In the genomic region with DNA sequence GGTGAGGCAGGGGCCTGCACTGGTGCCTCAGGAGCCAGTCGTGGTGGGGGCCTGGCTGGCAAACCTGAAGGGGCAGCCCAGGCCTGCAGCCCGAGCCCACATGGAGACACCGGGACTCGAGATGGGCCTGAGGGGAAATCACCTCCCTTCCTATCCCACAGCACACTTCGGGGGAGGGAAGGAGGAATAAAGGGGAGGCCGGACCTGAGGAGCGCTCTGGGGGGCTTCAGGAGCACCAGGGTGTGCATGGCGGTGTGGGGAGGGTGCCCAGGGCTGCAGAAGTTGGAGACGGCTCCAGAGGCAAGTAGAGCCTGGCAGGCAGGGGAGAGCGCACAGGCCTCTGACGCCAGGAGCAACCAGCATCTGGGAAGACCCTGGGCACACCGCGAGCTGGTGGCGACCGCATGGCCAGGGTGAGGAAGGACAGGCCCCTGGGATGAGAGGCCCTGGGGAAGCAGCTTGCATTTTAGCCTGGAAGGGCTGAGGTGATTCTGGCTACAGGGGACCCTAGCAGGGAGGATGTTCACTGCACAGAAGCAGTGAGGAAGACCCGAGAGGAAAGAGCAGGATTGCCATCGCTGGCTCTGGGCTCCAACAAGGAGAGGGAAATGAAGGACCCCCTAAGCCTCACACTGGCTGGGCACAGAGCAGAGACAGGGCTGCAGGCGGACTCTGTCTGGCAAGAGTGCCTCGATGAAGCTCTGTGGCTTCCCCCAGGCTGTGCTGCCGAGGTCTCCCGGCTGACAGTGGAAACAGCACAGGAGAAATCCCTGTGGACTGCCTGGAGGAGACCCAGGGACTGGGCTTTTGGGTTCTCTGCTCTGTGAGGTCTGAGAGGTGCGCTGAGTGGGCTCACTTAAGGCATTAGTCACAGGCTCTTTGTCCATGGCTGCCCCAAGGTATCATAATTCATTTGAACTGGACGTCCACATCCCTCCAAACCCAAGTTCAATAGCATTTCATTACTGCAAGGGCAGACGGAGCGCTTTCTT, we compare ENCODE assay signal across 18 cellular contexts.
A peak's percentile ranks its signal among the peaks of the same experiment; 100 is the strongest.
DNase-seq lines count a peak whose midpoint lies in the region; ATAC-seq and TF ChIP-seq lines count a peak whose summit lies in the region.
"Had no signal": no experiment of that assay in that cellular context is flagged by ENCODE, and none has a peak within 500 bp of the region (broad histone marks: within the 10 kb centered on the region; RNA-seq: fewer than 3 reads in every experiment).

No MANE protein-coding gene starts in this region.

- DNase-seq in RWPE2 (ENCODE audit: low spot score) (peak; percentile 35), islet precursor cell (peak; percentile 47), progenitor cell of endocrine pancreas (ENCODE audit: low spot score, unreplicated experiment) (peak; percentile 5), tibial nerve (ENCODE audit: low spot score in 2 of 2) (no peak), cerebellar cortex (ENCODE audit: low spot score) (no peak)
- DNase-seq: activated B cell treated with CpG ODN at 0.5 μM for 24 hours; activated CD4-positive, alpha-beta T cell treated with anti-CD3 and anti-CD28 coated beads, Interleukin-2, amount 50 U/mL, for 48 hours; CD4-positive, CD25-positive, alpha-beta regulatory T cell; central memory CD4-positive, alpha-beta T cell; effector CD4-positive, alpha-beta T cell; foreskin keratinocyte; NCI-H187 treated with DMSO at 0.1 percent for 48 hours; stimulated activated CD4-positive, alpha-beta T cell treated with anti-CD3 and anti-CD28 coated beads, Interleukin-12 subunit alpha, Interleukin-12 subunit beta, amount 100 ng/mL, for 4 hours; T-helper 9 cell had no signal

- H3K4me3 ChIP-seq in BLaER1 treated with 17β-estradiol and CSF1 and Interleukin-3, amounts not matched to agents 10 nM and 100 nM: peak overlapping the region in 3 of 10 experiments; percentile 3 to 36 (median 24); a peak in 2 of 20 replicates
- no peak overlapping the region for H3K4me3 ChIP-seq in RWPE2 (ENCODE audit: severe bottlenecking)
- H3K4me3 ChIP-seq in tibial nerve: no peak overlapping the region

- no peaks in the 10 kb centered on the region for H3K9me3 Mint-ChIP-seq in progenitor cell of endocrine pancreas (ENCODE audit: low read depth)
- H3K9me3 Mint-ChIP-seq: activated B cell treated with CpG ODN at 0.5 μM for 24 hours; activated naive CD4-positive, alpha-beta T cell treated with anti-CD3 and anti-CD28 coated beads, Interleukin-2, amount 50 U/mL, for 72 hours had no signal

- ATAC-seq in RWPE2 (ENCODE audit: low read depth): no peak
- no peak for ATAC-seq in HG02970 (IDR thresholded peaks at IDR 0.05; ENCODE audit: low FRiP score, unreplicated experiment)
- ATAC-seq in GM18505 (IDR thresholded peaks at IDR 0.05; ENCODE audit: unreplicated experiment): no peak
- ATAC-seq: activated naive CD4-positive, alpha-beta T cell treated with anti-CD3 and anti-CD28 coated beads, Interleukin-2, amount 50 U/mL, for 72 hours; foreskin keratinocyte had no signal

- TF ChIP-seq POLR2A in GM18505 (IDR thresholded peaks at IDR 0.05; ENCODE audit: borderline replicate concordance, extremely low read depth, insufficient read depth, insufficient read length) (no peak), tibial nerve (IDR thresholded peaks at IDR 0.05) (no peak)

- 70 to 74% methylated on average over 20 to 25 of the region's 25 CpGs for WGBS in tibial nerve, 2 donors

- TF ChIP-seq CTCF in RWPE2 (IDR thresholded peaks at IDR 0.05; ENCODE audit: poor library complexity, severe bottlenecking): no peak
- no peak for TF ChIP-seq CTCF in progenitor cell of endocrine pancreas (IDR thresholded peaks at IDR 0.05; ENCODE audit: unreplicated experiment)
- TF ChIP-seq CTCF in tibial nerve (IDR thresholded peaks at IDR 0.05): no peak

- H4K20me1 ChIP-seq in BLaER1 treated with 17β-estradiol and CSF1 and Interleukin-3, amounts not matched to agents 10 nM and 100 nM: peaks cover 0 to 9% (median 0%) of the 10 kb centered on the region in 11 experiments; a peak in 2 of 22 replicates

- peak overlapping the region in 7 of 11 experiments; percentile 27 to 62 (median 55); a peak in 7 of 22 replicates for H3K27ac ChIP-seq in BLaER1 treated with 17β-estradiol and CSF1 and Interleukin-3, amounts not matched to agents 10 nM and 100 nM
- H3K27ac ChIP-seq in RWPE2 (ENCODE audit: poor library complexity, severe bottlenecking): no peak overlapping the region
- H3K27ac ChIP-seq in tibial nerve: no peak overlapping the region
- H3K27ac ChIP-seq: foreskin keratinocyte had no signal

- no peak overlapping the region for H3K27ac Mint-ChIP-seq in progenitor cell of endocrine pancreas
- H3K27ac Mint-ChIP-seq: activated B cell treated with CpG ODN at 0.5 μM for 24 hours; activated naive CD4-positive, alpha-beta T cell treated with anti-CD3 and anti-CD28 coated beads, Interleukin-2, amount 50 U/mL, for 72 hours; CD4-positive, CD25-positive, alpha-beta regulatory T cell had no signal

- H3K36me3 ChIP-seq in BLaER1 treated with 17β-estradiol and CSF1 and Interleukin-3, amounts not matched to agents 10 nM and 100 nM: no peaks in the 10 kb centered on the region
- H3K36me3 ChIP-seq in RWPE2 (ENCODE audit: low read depth) (no peaks in the 10 kb centered on the region), tibial nerve (no peaks in the 10 kb centered on the region)

- no peak overlapping the region for H3K4me3 Mint-ChIP-seq in progenitor cell of endocrine pancreas (ENCODE audit: low read depth)
- H3K4me3 Mint-ChIP-seq: activated B cell treated with CpG ODN at 0.5 μM for 24 hours had no signal

- H3K4me1 Mint-ChIP-seq in progenitor cell of endocrine pancreas (ENCODE audit: low read depth): no peaks in the 10 kb centered on the region
- H3K4me1 Mint-ChIP-seq: activated B cell treated with CpG ODN at 0.5 μM for 24 hours; CD4-positive, CD25-positive, alpha-beta regulatory T cell had no signal

- H3K4me1 ChIP-seq in BLaER1 treated with 17β-estradiol and CSF1 and Interleukin-3, amounts not matched to agents 10 nM and 100 nM: peaks cover 43 to 68% (median 50%) of the 10 kb centered on the region in 10 experiments
- H3K4me1 ChIP-seq in RWPE2 (ENCODE audit: insufficient read depth, poor library complexity, severe bottlenecking): no peaks in the 10 kb centered on the region
- H3K4me1 ChIP-seq in tibial nerve: no peaks in the 10 kb centered on the region
- H3K4me1 ChIP-seq: foreskin keratinocyte had no signal

- H3K9ac ChIP-seq in BLaER1 treated with 17β-estradiol and CSF1 and Interleukin-3, amounts not matched to agents 10 nM and 100 nM: peak overlapping the region in 6 of 11 experiments; percentile 15 to 45 (median 27); a peak in 4 of 22 replicates

- peaks cover 0 to 3% (median 0%) of the 10 kb centered on the region in 11 experiments; a peak in 1 of 22 replicates for H3K27me3 ChIP-seq in BLaER1 treated with 17β-estradiol and CSF1 and Interleukin-3, amounts not matched to agents 10 nM and 100 nM
- H3K27me3 ChIP-seq in RWPE2 (ENCODE audit: insufficient read depth, poor library complexity, severe bottlenecking): no peaks in the 10 kb centered on the region
- H3K27me3 ChIP-seq in tibial nerve: no peaks in the 10 kb centered on the region
- H3K27me3 ChIP-seq: foreskin keratinocyte had no signal

- H3K27me3 Mint-ChIP-seq in progenitor cell of endocrine pancreas: peaks cover 15% of the 10 kb centered on the region

- no peak for TF ChIP-seq EP300 in tibial nerve (IDR thresholded peaks at IDR 0.05)

- H3K9me3 ChIP-seq in BLaER1 treated with 17β-estradiol and CSF1 and Interleukin-3, amounts not matched to agents 10 nM and 100 nM (replicated peaks in 1 of 11): peaks cover 0 to 6% (median 0%) of the 10 kb centered on the region in 11 experiments; a peak in 4 of 22 replicates
- peaks cover 1% of the 10 kb centered on the region for H3K9me3 ChIP-seq in RWPE2 (ENCODE audit: severe bottlenecking)
- no peaks in the 10 kb centered on the region for H3K9me3 ChIP-seq in tibial nerve

- no peaks in the 10 kb centered on the region for H3K36me3 Mint-ChIP-seq in progenitor cell of endocrine pancreas (ENCODE audit: insufficient read depth)
- H3K36me3 Mint-ChIP-seq: activated naive CD4-positive, alpha-beta T cell treated with anti-CD3 and anti-CD28 coated beads, Interleukin-2, amount 50 U/mL, for 72 hours; CD4-positive, CD25-positive, alpha-beta regulatory T cell had no signal

- H3K4me2 ChIP-seq in BLaER1 treated with 17β-estradiol and CSF1 and Interleukin-3, amounts not matched to agents 10 nM and 100 nM: peak overlapping the region; percentile 55 to 89 (median 78)

Comparison
In these comparisons a context has a peak if more than half of its experiments do, and no peak if none do; other contexts are left out.
1. H3K27ac ChIP-seq: peak in BLaER1 treated with 17β-estradiol and CSF1 and Interleukin-3, amounts not matched to agents 10 nM and 100 nM (7 of 11); none in RWPE2 (single experiment) and tibial nerve (0 of 4).
2. DNase-seq: peak in RWPE2 (single experiment), islet precursor cell (single experiment) and progenitor cell of endocrine pancreas (single experiment); none in tibial nerve (0 of 2) and cerebellar cortex (single experiment).